ENCODE assay signal across 1 cellular context in genomic region chr1:160398823-160399222, GRCh38.
TF ChIP-seq lines count a peak whose summit lies in the region.

No MANE protein-coding gene starts in this region.

TF ChIP-seq in GM23338, 12 proteins besides CTCF, POLR2A, EP300 and RAD21 (continued from another document):
- TF ChIP-seq, protein P1, sequence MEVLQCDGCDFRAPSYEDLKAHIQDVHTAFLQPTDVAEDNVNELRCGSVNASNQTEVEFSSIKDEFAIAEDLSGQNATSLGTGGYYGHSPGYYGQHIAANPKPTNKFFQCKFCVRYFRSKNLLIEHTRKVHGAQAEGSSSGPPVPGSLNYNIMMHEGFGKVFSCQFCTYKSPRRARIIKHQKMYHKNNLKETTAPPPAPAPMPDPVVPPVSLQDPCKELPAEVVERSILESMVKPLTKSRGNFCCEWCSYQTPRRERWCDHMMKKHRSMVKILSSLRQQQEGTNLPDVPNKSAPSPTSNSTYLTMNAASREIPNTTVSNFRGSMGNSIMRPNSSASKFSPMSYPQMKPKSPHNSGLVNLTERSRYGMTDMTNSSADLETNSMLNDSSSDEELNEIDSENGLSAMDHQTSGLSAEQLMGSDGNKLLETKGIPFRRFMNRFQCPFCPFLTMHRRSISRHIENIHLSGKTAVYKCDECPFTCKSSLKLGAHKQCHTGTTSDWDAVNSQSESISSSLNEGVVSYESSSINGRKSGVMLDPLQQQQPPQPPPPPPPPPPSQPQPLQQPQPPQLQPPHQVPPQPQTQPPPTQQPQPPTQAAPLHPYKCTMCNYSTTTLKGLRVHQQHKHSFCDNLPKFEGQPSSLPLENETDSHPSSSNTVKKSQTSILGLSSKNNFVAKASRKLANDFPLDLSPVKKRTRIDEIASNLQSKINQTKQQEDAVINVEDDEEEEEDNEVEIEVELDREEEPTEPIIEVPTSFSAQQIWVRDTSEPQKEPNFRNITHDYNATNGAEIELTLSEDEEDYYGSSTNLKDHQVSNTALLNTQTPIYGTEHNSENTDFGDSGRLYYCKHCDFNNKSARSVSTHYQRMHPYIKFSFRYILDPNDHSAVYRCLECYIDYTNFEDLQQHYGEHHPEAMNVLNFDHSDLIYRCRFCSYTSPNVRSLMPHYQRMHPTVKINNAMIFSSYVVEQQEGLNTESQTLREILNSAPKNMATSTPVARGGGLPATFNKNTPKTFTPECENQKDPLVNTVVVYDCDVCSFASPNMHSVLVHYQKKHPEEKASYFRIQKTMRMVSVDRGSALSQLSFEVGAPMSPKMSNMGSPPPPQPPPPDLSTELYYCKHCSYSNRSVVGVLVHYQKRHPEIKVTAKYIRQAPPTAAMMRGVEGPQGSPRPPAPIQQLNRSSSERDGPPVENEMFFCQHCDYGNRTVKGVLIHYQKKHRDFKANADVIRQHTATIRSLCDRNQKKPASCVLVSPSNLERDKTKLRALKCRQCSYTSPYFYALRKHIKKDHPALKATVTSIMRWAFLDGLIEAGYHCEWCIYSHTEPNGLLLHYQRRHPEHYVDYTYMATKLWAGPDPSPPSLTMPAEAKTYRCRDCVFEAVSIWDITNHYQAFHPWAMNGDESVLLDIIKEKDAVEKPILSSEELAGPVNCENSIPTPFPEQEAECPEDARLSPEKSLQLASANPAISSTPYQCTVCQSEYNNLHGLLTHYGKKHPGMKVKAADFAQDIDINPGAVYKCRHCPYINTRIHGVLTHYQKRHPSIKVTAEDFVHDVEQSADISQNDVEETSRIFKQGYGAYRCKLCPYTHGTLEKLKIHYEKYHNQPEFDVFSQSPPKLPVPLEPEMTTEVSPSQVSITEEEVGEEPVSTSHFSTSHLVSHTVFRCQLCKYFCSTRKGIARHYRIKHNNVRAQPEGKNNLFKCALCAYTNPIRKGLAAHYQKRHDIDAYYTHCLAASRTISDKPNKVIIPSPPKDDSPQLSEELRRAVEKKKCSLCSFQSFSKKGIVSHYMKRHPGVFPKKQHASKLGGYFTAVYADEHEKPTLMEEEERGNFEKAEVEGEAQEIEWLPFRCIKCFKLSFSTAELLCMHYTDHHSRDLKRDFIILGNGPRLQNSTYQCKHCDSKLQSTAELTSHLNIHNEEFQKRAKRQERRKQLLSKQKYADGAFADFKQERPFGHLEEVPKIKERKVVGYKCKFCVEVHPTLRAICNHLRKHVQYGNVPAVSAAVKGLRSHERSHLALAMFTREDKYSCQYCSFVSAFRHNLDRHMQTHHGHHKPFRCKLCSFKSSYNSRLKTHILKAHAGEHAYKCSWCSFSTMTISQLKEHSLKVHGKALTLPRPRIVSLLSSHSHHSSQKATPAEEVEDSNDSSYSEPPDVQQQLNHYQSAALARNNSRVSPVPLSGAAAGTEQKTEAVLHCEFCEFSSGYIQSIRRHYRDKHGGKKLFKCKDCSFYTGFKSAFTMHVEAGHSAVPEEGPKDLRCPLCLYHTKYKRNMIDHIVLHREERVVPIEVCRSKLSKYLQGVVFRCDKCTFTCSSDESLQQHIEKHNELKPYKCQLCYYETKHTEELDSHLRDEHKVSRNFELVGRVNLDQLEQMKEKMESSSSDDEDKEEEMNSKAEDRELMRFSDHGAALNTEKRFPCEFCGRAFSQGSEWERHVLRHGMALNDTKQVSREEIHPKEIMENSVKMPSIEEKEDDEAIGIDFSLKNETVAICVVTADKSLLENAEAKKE (CRISPR knock-in tag; IDR thresholded peaks at IDR 0.05), result no peak
- TF ChIP-seq, protein P2, sequence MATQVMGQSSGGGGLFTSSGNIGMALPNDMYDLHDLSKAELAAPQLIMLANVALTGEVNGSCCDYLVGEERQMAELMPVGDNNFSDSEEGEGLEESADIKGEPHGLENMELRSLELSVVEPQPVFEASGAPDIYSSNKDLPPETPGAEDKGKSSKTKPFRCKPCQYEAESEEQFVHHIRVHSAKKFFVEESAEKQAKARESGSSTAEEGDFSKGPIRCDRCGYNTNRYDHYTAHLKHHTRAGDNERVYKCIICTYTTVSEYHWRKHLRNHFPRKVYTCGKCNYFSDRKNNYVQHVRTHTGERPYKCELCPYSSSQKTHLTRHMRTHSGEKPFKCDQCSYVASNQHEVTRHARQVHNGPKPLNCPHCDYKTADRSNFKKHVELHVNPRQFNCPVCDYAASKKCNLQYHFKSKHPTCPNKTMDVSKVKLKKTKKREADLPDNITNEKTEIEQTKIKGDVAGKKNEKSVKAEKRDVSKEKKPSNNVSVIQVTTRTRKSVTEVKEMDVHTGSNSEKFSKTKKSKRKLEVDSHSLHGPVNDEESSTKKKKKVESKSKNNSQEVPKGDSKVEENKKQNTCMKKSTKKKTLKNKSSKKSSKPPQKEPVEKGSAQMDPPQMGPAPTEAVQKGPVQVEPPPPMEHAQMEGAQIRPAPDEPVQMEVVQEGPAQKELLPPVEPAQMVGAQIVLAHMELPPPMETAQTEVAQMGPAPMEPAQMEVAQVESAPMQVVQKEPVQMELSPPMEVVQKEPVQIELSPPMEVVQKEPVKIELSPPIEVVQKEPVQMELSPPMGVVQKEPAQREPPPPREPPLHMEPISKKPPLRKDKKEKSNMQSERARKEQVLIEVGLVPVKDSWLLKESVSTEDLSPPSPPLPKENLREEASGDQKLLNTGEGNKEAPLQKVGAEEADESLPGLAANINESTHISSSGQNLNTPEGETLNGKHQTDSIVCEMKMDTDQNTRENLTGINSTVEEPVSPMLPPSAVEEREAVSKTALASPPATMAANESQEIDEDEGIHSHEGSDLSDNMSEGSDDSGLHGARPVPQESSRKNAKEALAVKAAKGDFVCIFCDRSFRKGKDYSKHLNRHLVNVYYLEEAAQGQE (IDR thresholded peaks at IDR 0.05; ENCODE audit: unreplicated experiment), result no peak
- no peak for TF ChIP-seq JUNB (IDR thresholded peaks at IDR 0.05; ENCODE audit: unreplicated experiment)
- TF ChIP-seq POLR2AphosphoS5 (IDR thresholded peaks at IDR 0.05; ENCODE audit: low read depth), result no peak
